In genomic region chr2:128626758-128627515, GRCh38 we compare ENCODE assay signal across 24 cellular contexts.
DNase-seq lines count a peak whose midpoint lies in the region; TF ChIP-seq lines count a peak whose summit lies in the region.
"Had no signal": no experiment of that assay in that cellular context is flagged by ENCODE, and none has a peak within 500 bp of the region (broad histone marks: within the 10 kb centered on the region; RNA-seq: fewer than 3 reads in every experiment).

No MANE protein-coding gene starts in this region.

- no peak overlapping the region for H3K4me2 ChIP-seq in fibroblast of lung (ENCODE audit: extremely low read depth, insufficient read depth, low read length)
- H3K4me2 ChIP-seq: hepatocyte had no signal

- no peak overlapping the region for H3K9ac ChIP-seq in fibroblast of lung (ENCODE audit: insufficient read depth, low read length)

- no peak for TF ChIP-seq POLR2A in spleen (IDR thresholded peaks at IDR 0.05)

- 83 to 92% (median 87%) methylated on average over 19 to 20 of the region's 20 CpGs for WGBS in spleen, 5 donors

- no peaks in the 10 kb centered on the region for H3K79me2 ChIP-seq in fibroblast of lung (ENCODE audit: control insufficient read depth, insufficient read depth, low read length)
- H3K79me2 ChIP-seq: hepatocyte had no signal

- no peak for TF ChIP-seq CTCF in fibroblast of lung (conservative IDR thresholded peaks at IDR 0.05 in 1 of 2, IDR thresholded peaks at IDR 0.05 in 1 of 2; ENCODE audit: low read depth in 1 of 2, low read length in 2 of 2)
- TF ChIP-seq CTCF in spleen (IDR thresholded peaks at IDR 0.05 in 8 of 11, conservative IDR thresholded peaks at IDR 0.05 in 3 of 11): no peak

- peaks cover 4% of the 10 kb centered on the region for H3K27me3 ChIP-seq in fibroblast of lung (ENCODE audit: control insufficient read depth, insufficient read depth, low read length)
- no peaks in the 10 kb centered on the region for H3K27me3 ChIP-seq in spleen (replicated peaks in 1 of 7)
- H3K27me3 ChIP-seq: hepatocyte had no signal

- H3K36me3 ChIP-seq in fibroblast of lung (ENCODE audit: control insufficient read depth, insufficient read depth, low read length): no peaks in the 10 kb centered on the region
- no peaks in the 10 kb centered on the region for H3K36me3 ChIP-seq in spleen
- H3K36me3 ChIP-seq: thoracic aorta had no signal

- H3K4me3 ChIP-seq in fibroblast of lung (replicated peaks in 1 of 4; ENCODE audit: control extremely low read depth in 1 of 4, insufficient read depth in 1 of 4, low read depth in 3 of 4, low read length in 4 of 4) (no peak overlapping the region), spleen (no peak overlapping the region)
- H3K4me3 ChIP-seq: GM12878, hepatocyte, psoas muscle, thoracic aorta had no signal

- intact Hi-C loops in spleen (cut with DNase I; ENCODE audit: low total_unique reads): no loop called here

- H2AFZ ChIP-seq in fibroblast of lung (ENCODE audit: low read length): no peak overlapping the region
- H2AFZ ChIP-seq: hepatocyte had no signal

- peak; percentile 35 for DNase-seq in HS-27A (ENCODE audit: low read depth)
- DNase-seq in NCI-H69 (lab: John Stamatoyannopoulos, UW): peak; percentile 31
- DNase-seq in fibroblast of lung (ENCODE audit: low read depth in 2 of 2): peak; percentile 12 to 24
- peak; percentile 41 for DNase-seq in spleen
- no peak for DNase-seq in NCI-H187 (lab: John Stamatoyannopoulos, UW)
- no peak for DNase-seq in stimulated activated CD4-positive, alpha-beta T cell treated with anti-CD3 and anti-CD28 coated beads, Interleukin-2, amount 100 ng/mL, for 48 hours
- no peak for DNase-seq in DMS114 treated with DMSO at 0.1 percent for 48 hours (lab: John Stamatoyannopoulos, UW; ENCODE audit: unreplicated experiment)
- DNase-seq: activated naive CD4-positive, alpha-beta T cell treated with Interleukin-2 at 50 U/mL for 16 hours; activated T-cell treated with anti-CD3 and anti-CD28 coated beads, Interleukin-2, amount 50 U/mL, for 24 hours; CD8-positive, alpha-beta memory T cell; central memory CD4-positive, alpha-beta T cell; DMS79 treated with DMSO at 0.1 percent for 48 hours; foreskin fibroblast; NCI-H1105 treated with DMSO at 0.1 percent for 48 hours; NCI-H2107; NCI-H526 treated with DMSO at 0.1 percent for 48 hours; OCI-M1; psoas muscle; SHP77; small intestine; stimulated activated naive B cell treated with anti-CD40 and anti-IgM and Interleukin-4, amounts not matched to agents 10 μg/mL and 1 μg/mL and 100 μg/mL, for 72 hours had no signal

- H3K27ac ChIP-seq in fibroblast of lung (ENCODE audit: insufficient read depth, low read length): no peak overlapping the region
- H3K27ac ChIP-seq in spleen: no peak overlapping the region
- H3K27ac ChIP-seq: hepatocyte, psoas muscle, thoracic aorta had no signal

- no peaks in the 10 kb centered on the region for H4K20me1 ChIP-seq in fibroblast of lung (ENCODE audit: control insufficient read depth, extremely low read depth, insufficient read depth, low read length)

- H3K9me3 ChIP-seq in fibroblast of lung (ENCODE audit: control insufficient read depth, insufficient read depth, low read depth, low read length) (no peaks in the 10 kb centered on the region), spleen (no peaks in the 10 kb centered on the region)
- H3K9me3 ChIP-seq: psoas muscle, thoracic aorta had no signal

- peaks cover 10% of the 10 kb centered on the region for H3K4me1 ChIP-seq in fibroblast of lung (ENCODE audit: control insufficient read depth, extremely low read depth, insufficient read depth, low read length)
- peaks cover 0 to 14% (median 0%) of the 10 kb centered on the region in 6 donors for H3K4me1 ChIP-seq in spleen
- H3K4me1 ChIP-seq: psoas muscle had no signal

Comparison
In these comparisons a context has a peak if more than half of its experiments do, and no peak if none do; other contexts are left out.
1. DNase-seq: peak in HS-27A (single experiment), NCI-H69 (single experiment), fibroblast of lung (2 of 2) and spleen (single experiment); none in NCI-H187 (0 of 2), stimulated activated CD4-positive, alpha-beta T cell treated with anti-CD3 and anti-CD28 coated beads, Interleukin-2, amount 100 ng/mL, for 48 hours (0 of 2) and DMS114 treated with DMSO at 0.1 percent for 48 hours (single experiment).